In genomic region chr2:27356382-27357181, GRCh38 we compare ENCODE assay signal across 1 cellular context.
A peak's percentile ranks its signal among the peaks of the same experiment; 100 is the strongest.
TF ChIP-seq lines count a peak whose summit lies in the region.

A gene with protein sequence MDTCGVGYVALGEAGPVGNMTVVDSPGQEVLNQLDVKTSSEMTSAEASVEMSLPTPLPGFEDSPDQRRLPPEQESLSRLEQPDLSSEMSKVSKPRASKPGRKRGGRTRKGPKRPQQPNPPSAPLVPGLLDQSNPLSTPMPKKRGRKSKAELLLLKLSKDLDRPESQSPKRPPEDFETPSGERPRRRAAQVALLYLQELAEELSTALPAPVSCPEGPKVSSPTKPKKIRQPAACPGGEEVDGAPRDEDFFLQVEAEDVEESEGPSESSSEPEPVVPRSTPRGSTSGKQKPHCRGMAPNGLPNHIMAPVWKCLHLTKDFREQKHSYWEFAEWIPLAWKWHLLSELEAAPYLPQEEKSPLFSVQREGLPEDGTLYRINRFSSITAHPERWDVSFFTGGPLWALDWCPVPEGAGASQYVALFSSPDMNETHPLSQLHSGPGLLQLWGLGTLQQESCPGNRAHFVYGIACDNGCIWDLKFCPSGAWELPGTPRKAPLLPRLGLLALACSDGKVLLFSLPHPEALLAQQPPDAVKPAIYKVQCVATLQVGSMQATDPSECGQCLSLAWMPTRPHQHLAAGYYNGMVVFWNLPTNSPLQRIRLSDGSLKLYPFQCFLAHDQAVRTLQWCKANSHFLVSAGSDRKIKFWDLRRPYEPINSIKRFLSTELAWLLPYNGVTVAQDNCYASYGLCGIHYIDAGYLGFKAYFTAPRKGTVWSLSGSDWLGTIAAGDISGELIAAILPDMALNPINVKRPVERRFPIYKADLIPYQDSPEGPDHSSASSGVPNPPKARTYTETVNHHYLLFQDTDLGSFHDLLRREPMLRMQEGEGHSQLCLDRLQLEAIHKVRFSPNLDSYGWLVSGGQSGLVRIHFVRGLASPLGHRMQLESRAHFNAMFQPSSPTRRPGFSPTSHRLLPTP (minus strand): TSS chr2:27356764. CDS start chr2:27343554, 13,210 bp downstream.

TF ChIP-seq in K562, 482 proteins besides CTCF, POLR2A, EP300 and RAD21 (continued from another document and continues in another):
- TF ChIP-seq, protein P1, sequence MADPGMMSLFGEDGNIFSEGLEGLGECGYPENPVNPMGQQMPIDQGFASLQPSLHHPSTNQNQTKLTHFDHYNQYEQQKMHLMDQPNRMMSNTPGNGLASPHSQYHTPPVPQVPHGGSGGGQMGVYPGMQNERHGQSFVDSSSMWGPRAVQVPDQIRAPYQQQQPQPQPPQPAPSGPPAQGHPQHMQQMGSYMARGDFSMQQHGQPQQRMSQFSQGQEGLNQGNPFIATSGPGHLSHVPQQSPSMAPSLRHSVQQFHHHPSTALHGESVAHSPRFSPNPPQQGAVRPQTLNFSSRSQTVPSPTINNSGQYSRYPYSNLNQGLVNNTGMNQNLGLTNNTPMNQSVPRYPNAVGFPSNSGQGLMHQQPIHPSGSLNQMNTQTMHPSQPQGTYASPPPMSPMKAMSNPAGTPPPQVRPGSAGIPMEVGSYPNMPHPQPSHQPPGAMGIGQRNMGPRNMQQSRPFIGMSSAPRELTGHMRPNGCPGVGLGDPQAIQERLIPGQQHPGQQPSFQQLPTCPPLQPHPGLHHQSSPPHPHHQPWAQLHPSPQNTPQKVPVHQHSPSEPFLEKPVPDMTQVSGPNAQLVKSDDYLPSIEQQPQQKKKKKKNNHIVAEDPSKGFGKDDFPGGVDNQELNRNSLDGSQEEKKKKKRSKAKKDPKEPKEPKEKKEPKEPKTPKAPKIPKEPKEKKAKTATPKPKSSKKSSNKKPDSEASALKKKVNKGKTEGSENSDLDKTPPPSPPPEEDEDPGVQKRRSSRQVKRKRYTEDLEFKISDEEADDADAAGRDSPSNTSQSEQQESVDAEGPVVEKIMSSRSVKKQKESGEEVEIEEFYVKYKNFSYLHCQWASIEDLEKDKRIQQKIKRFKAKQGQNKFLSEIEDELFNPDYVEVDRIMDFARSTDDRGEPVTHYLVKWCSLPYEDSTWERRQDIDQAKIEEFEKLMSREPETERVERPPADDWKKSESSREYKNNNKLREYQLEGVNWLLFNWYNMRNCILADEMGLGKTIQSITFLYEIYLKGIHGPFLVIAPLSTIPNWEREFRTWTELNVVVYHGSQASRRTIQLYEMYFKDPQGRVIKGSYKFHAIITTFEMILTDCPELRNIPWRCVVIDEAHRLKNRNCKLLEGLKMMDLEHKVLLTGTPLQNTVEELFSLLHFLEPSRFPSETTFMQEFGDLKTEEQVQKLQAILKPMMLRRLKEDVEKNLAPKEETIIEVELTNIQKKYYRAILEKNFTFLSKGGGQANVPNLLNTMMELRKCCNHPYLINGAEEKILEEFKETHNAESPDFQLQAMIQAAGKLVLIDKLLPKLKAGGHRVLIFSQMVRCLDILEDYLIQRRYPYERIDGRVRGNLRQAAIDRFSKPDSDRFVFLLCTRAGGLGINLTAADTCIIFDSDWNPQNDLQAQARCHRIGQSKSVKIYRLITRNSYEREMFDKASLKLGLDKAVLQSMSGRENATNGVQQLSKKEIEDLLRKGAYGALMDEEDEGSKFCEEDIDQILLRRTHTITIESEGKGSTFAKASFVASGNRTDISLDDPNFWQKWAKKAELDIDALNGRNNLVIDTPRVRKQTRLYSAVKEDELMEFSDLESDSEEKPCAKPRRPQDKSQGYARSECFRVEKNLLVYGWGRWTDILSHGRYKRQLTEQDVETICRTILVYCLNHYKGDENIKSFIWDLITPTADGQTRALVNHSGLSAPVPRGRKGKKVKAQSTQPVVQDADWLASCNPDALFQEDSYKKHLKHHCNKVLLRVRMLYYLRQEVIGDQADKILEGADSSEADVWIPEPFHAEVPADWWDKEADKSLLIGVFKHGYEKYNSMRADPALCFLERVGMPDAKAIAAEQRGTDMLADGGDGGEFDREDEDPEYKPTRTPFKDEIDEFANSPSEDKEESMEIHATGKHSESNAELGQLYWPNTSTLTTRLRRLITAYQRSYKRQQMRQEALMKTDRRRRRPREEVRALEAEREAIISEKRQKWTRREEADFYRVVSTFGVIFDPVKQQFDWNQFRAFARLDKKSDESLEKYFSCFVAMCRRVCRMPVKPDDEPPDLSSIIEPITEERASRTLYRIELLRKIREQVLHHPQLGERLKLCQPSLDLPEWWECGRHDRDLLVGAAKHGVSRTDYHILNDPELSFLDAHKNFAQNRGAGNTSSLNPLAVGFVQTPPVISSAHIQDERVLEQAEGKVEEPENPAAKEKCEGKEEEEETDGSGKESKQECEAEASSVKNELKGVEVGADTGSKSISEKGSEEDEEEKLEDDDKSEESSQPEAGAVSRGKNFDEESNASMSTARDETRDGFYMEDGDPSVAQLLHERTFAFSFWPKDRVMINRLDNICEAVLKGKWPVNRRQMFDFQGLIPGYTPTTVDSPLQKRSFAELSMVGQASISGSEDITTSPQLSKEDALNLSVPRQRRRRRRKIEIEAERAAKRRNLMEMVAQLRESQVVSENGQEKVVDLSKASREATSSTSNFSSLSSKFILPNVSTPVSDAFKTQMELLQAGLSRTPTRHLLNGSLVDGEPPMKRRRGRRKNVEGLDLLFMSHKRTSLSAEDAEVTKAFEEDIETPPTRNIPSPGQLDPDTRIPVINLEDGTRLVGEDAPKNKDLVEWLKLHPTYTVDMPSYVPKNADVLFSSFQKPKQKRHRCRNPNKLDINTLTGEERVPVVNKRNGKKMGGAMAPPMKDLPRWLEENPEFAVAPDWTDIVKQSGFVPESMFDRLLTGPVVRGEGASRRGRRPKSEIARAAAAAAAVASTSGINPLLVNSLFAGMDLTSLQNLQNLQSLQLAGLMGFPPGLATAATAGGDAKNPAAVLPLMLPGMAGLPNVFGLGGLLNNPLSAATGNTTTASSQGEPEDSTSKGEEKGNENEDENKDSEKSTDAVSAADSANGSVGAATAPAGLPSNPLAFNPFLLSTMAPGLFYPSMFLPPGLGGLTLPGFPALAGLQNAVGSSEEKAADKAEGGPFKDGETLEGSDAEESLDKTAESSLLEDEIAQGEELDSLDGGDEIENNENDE (IDR thresholded peaks at IDR 0.05; ENCODE audit: low read depth, low read length) = no peak
- no peak for TF ChIP-seq ZNF239 (CRISPR knock-in tag; IDR thresholded peaks at IDR 0.05)
- peak; percentile 92 for TF ChIP-seq SAP30 (IDR thresholded peaks at IDR 0.05; ENCODE audit: borderline replicate concordance, insufficient read depth, low read depth, low read length, poor library complexity, severe bottlenecking)
- no peak for TF ChIP-seq ZNF133 (CRISPR knock-in tag; IDR thresholded peaks at IDR 0.05)
- no peak for TF ChIP-seq MAFF (IDR thresholded peaks at IDR 0.05; ENCODE audit: low read length)
- TF ChIP-seq NR2C2 (CRISPR knock-in tag; IDR thresholded peaks at IDR 0.05) = no peak; the same call in 1 of the 2 replicates
- TF ChIP-seq NR2C2 (tag; IDR thresholded peaks at IDR 0.05) = peak; percentile 98
- TF ChIP-seq, protein P2, sequence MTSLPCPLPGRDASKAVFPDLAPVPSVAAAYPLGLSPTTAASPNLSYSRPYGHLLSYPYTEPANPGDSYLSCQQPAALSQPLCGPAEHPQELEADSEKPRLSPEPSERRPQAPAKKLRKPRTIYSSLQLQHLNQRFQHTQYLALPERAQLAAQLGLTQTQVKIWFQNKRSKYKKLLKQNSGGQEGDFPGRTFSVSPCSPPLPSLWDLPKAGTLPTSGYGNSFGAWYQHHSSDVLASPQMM (CRISPR knock-in tag; IDR thresholded peaks at IDR 0.05) = no peak
- TF ChIP-seq GTF2E2 (tag; IDR thresholded peaks at IDR 0.05) = peak; percentile 95; the same call in 1 of the 2 replicates
- TF ChIP-seq ADNP (tag; IDR thresholded peaks at IDR 0.05) = no peak
- no peak for TF ChIP-seq SRSF1 (IDR thresholded peaks at IDR 0.05; ENCODE audit: low read depth, low read length)
- no peak; the same call in 1 of the 2 replicates for TF ChIP-seq FOXM1 (IDR thresholded peaks at IDR 0.05; ENCODE audit: low read depth)
- no peak for TF ChIP-seq FOXM1 (CRISPR knock-in tag; IDR thresholded peaks at IDR 0.05; ENCODE audit: low read depth)
- TF ChIP-seq, protein P3, sequence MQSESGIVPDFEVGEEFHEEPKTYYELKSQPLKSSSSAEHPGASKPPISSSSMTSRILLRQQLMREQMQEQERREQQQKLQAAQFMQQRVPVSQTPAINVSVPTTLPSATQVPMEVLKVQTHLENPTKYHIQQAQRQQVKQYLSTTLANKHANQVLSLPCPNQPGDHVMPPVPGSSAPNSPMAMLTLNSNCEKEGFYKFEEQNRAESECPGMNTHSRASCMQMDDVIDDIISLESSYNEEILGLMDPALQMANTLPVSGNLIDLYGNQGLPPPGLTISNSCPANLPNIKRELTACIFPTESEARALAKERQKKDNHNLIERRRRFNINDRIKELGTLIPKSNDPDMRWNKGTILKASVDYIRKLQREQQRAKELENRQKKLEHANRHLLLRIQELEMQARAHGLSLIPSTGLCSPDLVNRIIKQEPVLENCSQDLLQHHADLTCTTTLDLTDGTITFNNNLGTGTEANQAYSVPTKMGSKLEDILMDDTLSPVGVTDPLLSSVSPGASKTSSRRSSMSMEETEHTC (IDR thresholded peaks at IDR 0.05) = no peak; the same call in 1 of the 2 replicates
- no peak for TF ChIP-seq THRA (IDR thresholded peaks at IDR 0.05)
- TF ChIP-seq KDM5B (IDR thresholded peaks at IDR 0.05; ENCODE audit: insufficient replicate concordance, low read depth, low read length) = peak; percentile 53
- no peak for TF ChIP-seq THRAP3 (IDR thresholded peaks at IDR 0.05; ENCODE audit: borderline replicate concordance)
- peak; percentile 78; the same call in 1 of the 2 replicates for TF ChIP-seq DIDO1 (tag; IDR thresholded peaks at IDR 0.05; ENCODE audit: low read depth)
- no peak for TF ChIP-seq ZNF707 (CRISPR knock-in tag; conservative IDR thresholded peaks at IDR 0.05)
- TF ChIP-seq HDAC2 (IDR thresholded peaks at IDR 0.05) = peak; percentile 69; the same call in 1 of the 2 replicates
- TF ChIP-seq TEAD2 (tag; IDR thresholded peaks at IDR 0.05) = no peak
- peak; percentile 61; the same call in 1 of the 2 replicates for TF ChIP-seq ZNF830 (CRISPR knock-in tag; IDR thresholded peaks at IDR 0.05)
- no peak for TF ChIP-seq ZNF347 (CRISPR knock-in tag; IDR thresholded peaks at IDR 0.05; ENCODE audit: low read depth)
- no peak for TF ChIP-seq TAF15 (IDR thresholded peaks at IDR 0.05; ENCODE audit: low read depth, low read length)
- peak; percentile 30; the same call in 1 of the 2 replicates for TF ChIP-seq BRD4 (IDR thresholded peaks at IDR 0.05)
- TF ChIP-seq, protein P4, sequence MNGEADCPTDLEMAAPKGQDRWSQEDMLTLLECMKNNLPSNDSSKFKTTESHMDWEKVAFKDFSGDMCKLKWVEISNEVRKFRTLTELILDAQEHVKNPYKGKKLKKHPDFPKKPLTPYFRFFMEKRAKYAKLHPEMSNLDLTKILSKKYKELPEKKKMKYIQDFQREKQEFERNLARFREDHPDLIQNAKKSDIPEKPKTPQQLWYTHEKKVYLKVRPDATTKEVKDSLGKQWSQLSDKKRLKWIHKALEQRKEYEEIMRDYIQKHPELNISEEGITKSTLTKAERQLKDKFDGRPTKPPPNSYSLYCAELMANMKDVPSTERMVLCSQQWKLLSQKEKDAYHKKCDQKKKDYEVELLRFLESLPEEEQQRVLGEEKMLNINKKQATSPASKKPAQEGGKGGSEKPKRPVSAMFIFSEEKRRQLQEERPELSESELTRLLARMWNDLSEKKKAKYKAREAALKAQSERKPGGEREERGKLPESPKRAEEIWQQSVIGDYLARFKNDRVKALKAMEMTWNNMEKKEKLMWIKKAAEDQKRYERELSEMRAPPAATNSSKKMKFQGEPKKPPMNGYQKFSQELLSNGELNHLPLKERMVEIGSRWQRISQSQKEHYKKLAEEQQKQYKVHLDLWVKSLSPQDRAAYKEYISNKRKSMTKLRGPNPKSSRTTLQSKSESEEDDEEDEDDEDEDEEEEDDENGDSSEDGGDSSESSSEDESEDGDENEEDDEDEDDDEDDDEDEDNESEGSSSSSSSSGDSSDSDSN (IDR thresholded peaks at IDR 0.05; ENCODE audit: borderline replicate concordance in 1 of 2, low read depth in 2 of 2, low read length in 2 of 2) = peak; percentile 76 to 92; a peak in 3 of 4 replicates
- TF ChIP-seq, protein P5, sequence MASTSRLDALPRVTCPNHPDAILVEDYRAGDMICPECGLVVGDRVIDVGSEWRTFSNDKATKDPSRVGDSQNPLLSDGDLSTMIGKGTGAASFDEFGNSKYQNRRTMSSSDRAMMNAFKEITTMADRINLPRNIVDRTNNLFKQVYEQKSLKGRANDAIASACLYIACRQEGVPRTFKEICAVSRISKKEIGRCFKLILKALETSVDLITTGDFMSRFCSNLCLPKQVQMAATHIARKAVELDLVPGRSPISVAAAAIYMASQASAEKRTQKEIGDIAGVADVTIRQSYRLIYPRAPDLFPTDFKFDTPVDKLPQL (IDR thresholded peaks at IDR 0.05; ENCODE audit: extremely low read depth, insufficient read length) = peak; percentile 5
- TF ChIP-seq GABPA (tag; conservative IDR thresholded peaks at IDR 0.05; ENCODE audit: low read depth) = peak; percentile 92
- no peak for TF ChIP-seq BDP1 (IDR thresholded peaks at IDR 0.05; ENCODE audit: insufficient read depth, insufficient read length)
- peak; percentile 49; the same call in 1 of the 2 replicates for TF ChIP-seq ZNF175 (CRISPR knock-in tag; IDR thresholded peaks at IDR 0.05; ENCODE audit: low read depth)
- TF ChIP-seq RAD51 (IDR thresholded peaks at IDR 0.05; ENCODE audit: borderline replicate concordance, low read depth) = peak; percentile 37; the same call in 1 of the 2 replicates
- TF ChIP-seq TCF3 (CRISPR knock-in tag; IDR thresholded peaks at IDR 0.05) = 0 out of 2 replicates have a peak, but pooled peaks have one; percentile 12
- TF ChIP-seq, protein P6, sequence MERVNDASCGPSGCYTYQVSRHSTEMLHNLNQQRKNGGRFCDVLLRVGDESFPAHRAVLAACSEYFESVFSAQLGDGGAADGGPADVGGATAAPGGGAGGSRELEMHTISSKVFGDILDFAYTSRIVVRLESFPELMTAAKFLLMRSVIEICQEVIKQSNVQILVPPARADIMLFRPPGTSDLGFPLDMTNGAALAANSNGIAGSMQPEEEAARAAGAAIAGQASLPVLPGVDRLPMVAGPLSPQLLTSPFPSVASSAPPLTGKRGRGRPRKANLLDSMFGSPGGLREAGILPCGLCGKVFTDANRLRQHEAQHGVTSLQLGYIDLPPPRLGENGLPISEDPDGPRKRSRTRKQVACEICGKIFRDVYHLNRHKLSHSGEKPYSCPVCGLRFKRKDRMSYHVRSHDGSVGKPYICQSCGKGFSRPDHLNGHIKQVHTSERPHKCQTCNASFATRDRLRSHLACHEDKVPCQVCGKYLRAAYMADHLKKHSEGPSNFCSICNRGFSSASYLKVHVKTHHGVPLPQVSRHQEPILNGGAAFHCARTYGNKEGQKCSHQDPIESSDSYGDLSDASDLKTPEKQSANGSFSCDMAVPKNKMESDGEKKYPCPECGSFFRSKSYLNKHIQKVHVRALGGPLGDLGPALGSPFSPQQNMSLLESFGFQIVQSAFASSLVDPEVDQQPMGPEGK (CRISPR knock-in tag; IDR thresholded peaks at IDR 0.05; ENCODE audit: borderline replicate concordance) = no peak
- 0 out of 2 replicates have a peak, but pooled peaks have one; percentile 68 for TF ChIP-seq ZBTB1 (CRISPR knock-in tag; IDR thresholded peaks at IDR 0.05; ENCODE audit: borderline replicate concordance, low read depth)
- TF ChIP-seq CREB1 (IDR thresholded peaks at IDR 0.05) = peak; percentile 97
- peak; percentile 97 for TF ChIP-seq CREB1 (CRISPR knock-in tag; IDR thresholded peaks at IDR 0.05)
- no peak for TF ChIP-seq ZNF445 (CRISPR knock-in tag; IDR thresholded peaks at IDR 0.05; ENCODE audit: low read depth)
